8 cellular contexts compared by ENCODE assay signal in genomic region chr19:13428352-13428751, GRCh38.
DNase-seq lines count a peak whose midpoint lies in the region; ATAC-seq and TF ChIP-seq lines count a peak whose summit lies in the region.

No MANE protein-coding gene starts in this region.

- H3K36me3 Mint-ChIP-seq in chondrocyte (ENCODE audit: low read depth): no peaks in the 10 kb centered on the region

- no peak overlapping the region for H3K4me3 Mint-ChIP-seq in chondrocyte (ENCODE audit: unreplicated experiment)

- ATAC-seq in HG03457 (IDR thresholded peaks at IDR 0.05; ENCODE audit: unreplicated experiment): no peak
- no peak for ATAC-seq in HG02623 (IDR thresholded peaks at IDR 0.05; ENCODE audit: unreplicated experiment)
- no peak for ATAC-seq in GM18873 (IDR thresholded peaks at IDR 0.05; ENCODE audit: low FRiP score, unreplicated experiment)

- H3K79me2 ChIP-seq in MM.1S (ENCODE audit: low read length): no peaks in the 10 kb centered on the region

- H3K27ac Mint-ChIP-seq in chondrocyte (ENCODE audit: unreplicated experiment): no peak overlapping the region

- H3F3A ChIP-seq in MM.1S (ENCODE audit: insufficient read depth, low read length): no peaks in the 10 kb centered on the region

- no peaks in the 10 kb centered on the region for H3K9me3 ChIP-seq in MM.1S (replicated peaks; ENCODE audit: insufficient read depth, low read length)

- no peak overlapping the region for H2AFZ ChIP-seq in MM.1S (ENCODE audit: low read length)

- H3K9ac ChIP-seq in MM.1S (ENCODE audit: low read length): no peak overlapping the region

- H3K4me2 ChIP-seq in MM.1S (ENCODE audit: low read depth, low read length): no peak overlapping the region

- no peaks in the 10 kb centered on the region for H3K4me1 Mint-ChIP-seq in chondrocyte (ENCODE audit: low read depth)

- peaks cover 7% of the 10 kb centered on the region for H3K9me3 Mint-ChIP-seq in chondrocyte (ENCODE audit: low read depth)

- no peaks in the 10 kb centered on the region for H4K20me1 ChIP-seq in MM.1S (ENCODE audit: insufficient read depth, low read length)

- TF ChIP-seq CTCF in MM.1S (IDR thresholded peaks at IDR 0.05; ENCODE audit: low read length) (peak; percentile 62), chondrocyte (IDR thresholded peaks at IDR 0.05) (peak; percentile 72)

- H3K27me3 Mint-ChIP-seq in chondrocyte (ENCODE audit: low read depth): peaks cover 3% of the 10 kb centered on the region

- H3K27ac ChIP-seq in MM.1S (ENCODE audit: low read length): no peak overlapping the region

- no peaks in the 10 kb centered on the region for H3K36me3 ChIP-seq in MM.1S (replicated peaks; ENCODE audit: insufficient read depth, low read length)

- no peaks in the 10 kb centered on the region for H3K9me2 ChIP-seq in MM.1S (replicated peaks; ENCODE audit: insufficient read depth, low read length)

- H3K4me3 ChIP-seq in MM.1S (ENCODE audit: low read length): no peak overlapping the region

- H3K27me3 ChIP-seq in MM.1S (replicated peaks; ENCODE audit: insufficient read depth, low read length): peaks cover 19% of the 10 kb centered on the region

- H3K4me1 ChIP-seq in MM.1S (ENCODE audit: low read length): no peaks in the 10 kb centered on the region

- peak; percentile 3 for DNase-seq in activated T-cell treated with anti-CD3 and anti-CD28 coated beads for 48 hours (ENCODE audit: low read depth)
- no peak for DNase-seq in activated T-cell treated with anti-CD3 and anti-CD28 coated beads, Interleukin-2, amount 50 U/mL, for 1 hour
- DNase-seq in MM.1S: peak; percentile 11
- no peak for DNase-seq in chondrocyte (ENCODE audit: low spot score)
- DNase-seq in stimulated activated CD4-positive, alpha-beta T cell treated with anti-CD3 and anti-CD28 coated beads, Interleukin-4, amount 100 ng/mL, for 1 hour: peak; percentile 8

Comparison
In these comparisons a context has a peak if more than half of its experiments do, and no peak if none do; other contexts are left out.
1. DNase-seq: peak in activated T-cell treated with anti-CD3 and anti-CD28 coated beads for 48 hours (single experiment), MM.1S (single experiment) and stimulated activated CD4-positive, alpha-beta T cell treated with anti-CD3 and anti-CD28 coated beads, Interleukin-4, amount 100 ng/mL, for 1 hour (single experiment); none in activated T-cell treated with anti-CD3 and anti-CD28 coated beads, Interleukin-2, amount 50 U/mL, for 1 hour (single experiment) and chondrocyte (single experiment).